In genomic region chr16:30874821-30875717, GRCh38 we compare ENCODE assay signal across 8 cellular contexts. TPM values are rescaled to one million over a fixed set of nuclear protein-coding genes. Genes with fewer than 3 reads are reported as not detected.
A peak's percentile ranks its signal among the peaks of the same experiment; 100 is the strongest.
DNase-seq lines count a peak whose midpoint lies in the region; ATAC-seq and TF ChIP-seq lines count a peak whose summit lies in the region.

No MANE protein-coding gene starts in this region.

- POLR2A ChIA-PET in activated CD8-positive, alpha-beta T cell treated with anti-CD3 and anti-CD28 coated beads for 36 hours (lab: Charles Lee), result interaction anchor here (0.7 to 4.6 kb wide), 19 partner anchors 10 to 457 kb away, joined by 3 to 64 read pairs (median 3); partner anchors contain the start of genes BCL7C, CTF1, FUS and ORAI3

- DNase-seq in CD1c-positive myeloid dendritic cell (ENCODE audit: extremely low spot score) (peak; percentile 92), NCI-H748 treated with DMSO at 0.1 percent for 48 hours (lab: John Stamatoyannopoulos, UW) (peak; percentile 56), ecto neural progenitor cell (ENCODE audit: low spot score) (peak; percentile 92), lower lobe of right lung (peak; percentile 96)
- peak; percentile 91 for DNase-seq in activated CD8-positive, alpha-beta T cell treated with anti-CD3 and anti-CD28 coated beads for 36 hours
- DNase-seq in stimulated activated CD4-positive, alpha-beta T cell treated with anti-CD3 and anti-CD28 coated beads, TNF-alpha, amount 100 ng/mL, for 1 hour (ENCODE audit: low read depth in 3 of 3, low spot score in 1 of 3), result peak; percentile 70 to 84 (median 78)

- H3K4me3 Mint-ChIP-seq in activated CD8-positive, alpha-beta T cell treated with anti-CD3 and anti-CD28 coated beads for 36 hours, result peak overlapping the region; percentile 98

- H3K27me3 ChIP-seq in lower lobe of right lung (ENCODE audit: low read depth), result no peaks in the 10 kb centered on the region

- peak overlapping the region; percentile 83 for H3K4me3 ChIP-seq in lower lobe of right lung

- intact Hi-C loops in activated CD8-positive, alpha-beta T cell treated with anti-CD3 and anti-CD28 coated beads for 36 hours (cut with micrococcal nuclease), result loop anchor here (2.0 kb wide), 1 partner anchor 14 kb away; no protein-coding TSS in a partner anchor
- intact Hi-C loops in lower lobe of right lung (cut with DNase I), result no loop called here

- peaks cover 34% of the 10 kb centered on the region for H3K4me1 Mint-ChIP-seq in activated CD8-positive, alpha-beta T cell treated with anti-CD3 and anti-CD28 coated beads for 36 hours (ENCODE audit: low read depth)

- peaks cover 18% of the 10 kb centered on the region for H3K36me3 ChIP-seq in lower lobe of right lung

- H3K9me3 Mint-ChIP-seq in activated CD8-positive, alpha-beta T cell treated with anti-CD3 and anti-CD28 coated beads for 36 hours, result no peaks in the 10 kb centered on the region

- no peak for TF ChIP-seq CTCF in activated CD8-positive, alpha-beta T cell treated with anti-CD3 and anti-CD28 coated beads for 36 hours (IDR thresholded peaks at IDR 0.05)
- no peak for TF ChIP-seq CTCF in lower lobe of right lung (IDR thresholded peaks at IDR 0.05)

- ATAC-seq in GM19351 (IDR thresholded peaks at IDR 0.05; ENCODE audit: unreplicated experiment) (peak; percentile 79), HG03520 (IDR thresholded peaks at IDR 0.05; ENCODE audit: unreplicated experiment) (peak; percentile 80), lower lobe of right lung (peak; percentile 99)
- peak; percentile 79 for ATAC-seq in activated CD8-positive, alpha-beta T cell treated with anti-CD3 and anti-CD28 coated beads for 36 hours

- peaks cover 22% of the 10 kb centered on the region for H3K4me1 ChIP-seq in lower lobe of right lung

- H3K27ac ChIP-seq in lower lobe of right lung, result peak overlapping the region; percentile 95

- no peaks in the 10 kb centered on the region for H3K9me3 ChIP-seq in lower lobe of right lung

- CTCF ChIA-PET in activated CD8-positive, alpha-beta T cell treated with anti-CD3 and anti-CD28 coated beads for 36 hours (lab: Charles Lee), result interaction anchor here (0.7 to 4.9 kb wide), 5 partner anchors 27 to 61 kb away, joined by 3 to 30 read pairs (median 5); no protein-coding TSS in a partner anchor

- peak overlapping the region; percentile 99 for H3K27ac Mint-ChIP-seq in activated CD8-positive, alpha-beta T cell treated with anti-CD3 and anti-CD28 coated beads for 36 hours

- H3K36me3 Mint-ChIP-seq in activated CD8-positive, alpha-beta T cell treated with anti-CD3 and anti-CD28 coated beads for 36 hours (ENCODE audit: low read depth), result peaks cover 26% of the 10 kb centered on the region

- H3K27me3 Mint-ChIP-seq in activated CD8-positive, alpha-beta T cell treated with anti-CD3 and anti-CD28 coated beads for 36 hours, result no peaks in the 10 kb centered on the region

RNA-seq across cellular contexts. Expression of gene BCL7C, which starts 18.8 kb away (rescaled TPM):
- total RNA-seq in activated CD8-positive, alpha-beta T cell treated with anti-CD3 and anti-CD28 coated beads for 36 hours, result 10 to 100 TPM; 21.8 to 23.6 TPM
- 23.3 TPM for total RNA-seq in lower lobe of right lung

RNA-seq across cellular contexts. Expression of gene CTF1, which starts 21.3 kb away (rescaled TPM):
- total RNA-seq in activated CD8-positive, alpha-beta T cell treated with anti-CD3 and anti-CD28 coated beads for 36 hours, result under 1 TPM; 0.31 to 0.32 TPM
- 10.3 TPM for total RNA-seq in lower lobe of right lung

RNA-seq across cellular contexts. Expression of gene FBXL19, which starts 48.3 kb away (rescaled TPM):
- 10 to 100 TPM; 21.1 to 22.0 TPM for total RNA-seq in activated CD8-positive, alpha-beta T cell treated with anti-CD3 and anti-CD28 coated beads for 36 hours
- 14.5 TPM for total RNA-seq in lower lobe of right lung

Comparison
In these comparisons a context has a peak if more than half of its experiments do, and no peak if none do; other contexts are left out.
1. Peak in every context shown above with its lines: DNase-seq, ATAC-seq, H3K4me3 ChIP-seq and H3K27ac ChIP-seq.